In genomic region chr12:50505386-50505827, GRCh38 we compare ENCODE assay signal across 8 cellular contexts. TPM values are rescaled to one million over a fixed set of nuclear protein-coding genes. Genes with fewer than 3 reads are reported as not detected.
DNase-seq lines count a peak whose midpoint lies in the region; ATAC-seq and TF ChIP-seq lines count a peak whose summit lies in the region.

No MANE protein-coding gene starts in this region.

- CTCF ChIA-PET in AG04449 (lab: Yijun Ruan, JAX), result interaction anchor here (0.9 to 8.8 kb wide), 40 partner anchors 8 to 517 kb away, joined by 3 to 215 read pairs (median 8); no protein-coding TSS in a partner anchor

- H3K4me3 ChIP-seq in AG04449 (ENCODE audit: low read depth, low read length) (peak overlapping the region; percentile 77), cardiac fibroblast (replicated peaks in 1 of 2; ENCODE audit: low read depth in 2 of 2, low read length in 2 of 2) (peak overlapping the region; percentile 84 to 86)

- DNase-seq in AG04449 (ENCODE audit: low read depth, low spot score) (no peak), cardiac fibroblast (ENCODE audit: low read depth in 2 of 2) (peak; percentile 18 to 27), left lobe of liver (ENCODE audit: low spot score) (peak; percentile 55), GDM1 (lab: John Stamatoyannopoulos, UW) (no peak)
- peak; percentile 27 for DNase-seq in stimulated activated CD4-positive, alpha-beta T cell treated with anti-CD3 and anti-CD28 coated beads, Interleukin-4, amount 100 ng/mL, for 24 hours

- ATAC-seq in GM18520 (IDR thresholded peaks at IDR 0.05; ENCODE audit: unreplicated experiment) (peak; percentile 2), HG03095 (IDR thresholded peaks at IDR 0.05; ENCODE audit: unreplicated experiment) (peak; percentile 19), SK-N-SH treated with all-trans-retinoic acid at 6 μM for 48 hours (peak; percentile 37), left lobe of liver (peak; percentile 48)

- POLR2A ChIA-PET in AG04449 (lab: Yijun Ruan, JAX), result interaction anchor here (1.0 kb wide), 1 partner anchor 260 kb away, joined by 3 read pairs; no protein-coding TSS in a partner anchor

- no peak for TF ChIP-seq CTCF in AG04449 (IDR thresholded peaks at IDR 0.05; ENCODE audit: insufficient read depth, low read length, missing control alignments)
- TF ChIP-seq CTCF in cardiac fibroblast (IDR thresholded peaks at IDR 0.05; ENCODE audit: low read depth, low read length), result no peak

TF ChIP-seq in SK-N-SH treated with all-trans-retinoic acid at 6 μM for 48 hours, 23 proteins besides CTCF, POLR2A, EP300 and RAD21:
- TF ChIP-seq POU6F1 (CRISPR knock-in tag; IDR thresholded peaks at IDR 0.05; ENCODE audit: borderline replicate concordance, low read depth) (no peak), PATZ1 (CRISPR knock-in tag; IDR thresholded peaks at IDR 0.05; ENCODE audit: borderline replicate concordance) (no peak), RARB (CRISPR knock-in tag; IDR thresholded peaks at IDR 0.05) (no peak), ZNF8 (CRISPR knock-in tag; IDR thresholded peaks at IDR 0.05) (no peak), PPARA (CRISPR knock-in tag; IDR thresholded peaks at IDR 0.05; ENCODE audit: borderline replicate concordance) (no peak), SNAI2 (CRISPR knock-in tag; IDR thresholded peaks at IDR 0.05) (no peak), ZFP30 (CRISPR knock-in tag; IDR thresholded peaks at IDR 0.05) (no peak), TCF4 (CRISPR knock-in tag; IDR thresholded peaks at IDR 0.05; ENCODE audit: borderline replicate concordance) (no peak), ESRRG (CRISPR knock-in tag; IDR thresholded peaks at IDR 0.05) (no peak), ZFP3 (CRISPR knock-in tag; IDR thresholded peaks at IDR 0.05) (no peak), CSRNP3 (CRISPR knock-in tag; IDR thresholded peaks at IDR 0.05) (no peak), ZNF565 (CRISPR knock-in tag; conservative IDR thresholded peaks at IDR 0.05; ENCODE audit: low read depth) (no peak), ZC3H10 (CRISPR knock-in tag; IDR thresholded peaks at IDR 0.05) (no peak), ARNTL (CRISPR knock-in tag; IDR thresholded peaks at IDR 0.05; ENCODE audit: borderline replicate concordance, low read depth) (no peak)

RNA-seq across cellular contexts. Expression of gene DIP2B, which starts 0.6 kb away (rescaled TPM):
- 13.2 TPM for total RNA-seq in left lobe of liver

Comparison
In these comparisons a context has a peak if more than half of its experiments do, and no peak if none do; other contexts are left out.
1. DNase-seq: peak in cardiac fibroblast (2 of 2), left lobe of liver (single experiment) and stimulated activated CD4-positive, alpha-beta T cell treated with anti-CD3 and anti-CD28 coated beads, Interleukin-4, amount 100 ng/mL, for 24 hours (single experiment); none in AG04449 (single experiment) and GDM1 (single experiment).
2. Peak in every context shown above with its lines, with median percentiles within 50 percentile points of each other: ATAC-seq.